Comparison of ENCODE assay signal across 12 cellular contexts in the genomic region with DNA sequence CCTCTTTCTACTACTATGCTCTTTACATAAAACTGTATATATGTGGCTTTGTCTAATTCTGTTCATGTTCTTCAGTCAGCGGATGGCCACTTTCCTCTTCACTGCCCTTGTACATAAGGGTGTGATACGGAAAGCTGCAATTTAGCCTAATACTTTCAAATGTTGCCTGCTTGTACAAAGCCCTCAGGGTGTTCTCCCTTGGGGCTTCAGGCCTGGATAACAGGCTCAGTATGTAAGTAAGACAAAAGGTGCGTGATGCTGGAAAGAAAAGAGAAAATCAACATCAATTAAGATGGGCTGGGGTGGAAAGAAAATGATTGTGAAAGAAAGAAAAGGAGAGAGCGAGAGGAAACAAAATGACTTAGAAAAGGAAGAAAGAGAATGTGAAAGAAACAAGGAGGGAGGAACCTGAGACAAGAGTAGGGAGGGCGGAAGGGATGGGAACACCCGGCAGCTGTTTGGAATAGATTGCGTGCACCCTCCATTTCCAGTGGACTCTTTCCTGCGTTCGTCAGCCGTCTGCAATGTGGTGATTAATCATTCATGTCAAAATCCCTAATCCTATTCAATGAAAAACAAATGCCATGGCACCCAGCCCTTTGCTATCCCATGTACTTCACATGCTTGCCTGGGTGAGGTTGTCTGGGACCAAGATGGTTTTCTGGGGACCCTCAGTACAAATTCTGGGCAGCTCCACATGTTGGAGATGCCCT.
A peak's percentile ranks its signal among the peaks of the same experiment; 100 is the strongest.
DNase-seq lines count a peak whose midpoint lies in the region; ATAC-seq and TF ChIP-seq lines count a peak whose summit lies in the region.
"Had no signal": no experiment of that assay in that cellular context is flagged by ENCODE, and none has a peak within 500 bp of the region (broad histone marks: within the 10 kb centered on the region; RNA-seq: fewer than 3 reads in every experiment).

No MANE protein-coding gene starts in this region.

- no peaks in the 10 kb centered on the region for H3K9me3 ChIP-seq in Peyer's patch
- no peaks in the 10 kb centered on the region for H3K9me3 ChIP-seq in neuronal stem cell (replicated peaks in 1 of 2; ENCODE audit: control insufficient read depth in 2 of 2, insufficient read depth in 1 of 2, low read depth in 1 of 2, low read length in 2 of 2)
- H3K9me3 ChIP-seq: right lobe of liver, testis had no signal

- no peak overlapping the region for H3K27ac Mint-ChIP-seq in T-cell
- no peak overlapping the region for H3K27ac Mint-ChIP-seq in activated naive CD4-positive, alpha-beta T cell treated with anti-CD3 and anti-CD28 coated beads, Interleukin-2, amount 10 ng/mL, durations not matched to agents 7 days and 5 days

- H3K9me3 Mint-ChIP-seq in T-cell: peaks cover 2 to 10% (median 7%) of the 10 kb centered on the region in 3 donors
- H3K9me3 Mint-ChIP-seq in activated naive CD4-positive, alpha-beta T cell treated with anti-CD3 and anti-CD28 coated beads, Interleukin-2, amount 10 ng/mL, durations not matched to agents 7 days and 5 days: peaks cover 6% of the 10 kb centered on the region

- CTCF ChIA-PET in T-cell (lab: Charles Lee): no interaction called here
- CTCF ChIA-PET in activated naive CD4-positive, alpha-beta T cell treated with anti-CD3 and anti-CD28 coated beads, Interleukin-2, amount 10 ng/mL, durations not matched to agents 7 days and 5 days (lab: Charles Lee): interaction anchor here (0.6 kb wide), 1 partner anchor 284 kb away, joined by 3 read pairs; no protein-coding TSS in a partner anchor

- H3K23ac ChIP-seq in neuronal stem cell (ENCODE audit: low read depth, low read length, poor library complexity): no peak overlapping the region

- intact Hi-C loops in sciatic nerve (cut with DNase I): no loop called here

- no peaks in the 10 kb centered on the region for H3K36me3 Mint-ChIP-seq in T-cell
- no peaks in the 10 kb centered on the region for H3K36me3 Mint-ChIP-seq in activated naive CD4-positive, alpha-beta T cell treated with anti-CD3 and anti-CD28 coated beads, Interleukin-2, amount 10 ng/mL, durations not matched to agents 7 days and 5 days

- H3K9ac ChIP-seq in neuronal stem cell (ENCODE audit: low read depth, low read length, poor library complexity): no peak overlapping the region

- no peak for TF ChIP-seq POLR2A in Peyer's patch (IDR thresholded peaks at IDR 0.05)

- H4K91ac ChIP-seq in neuronal stem cell (ENCODE audit: low read depth, low read length, poor library complexity): no peak overlapping the region

- no peak overlapping the region for H2AFZ ChIP-seq in neuronal stem cell (ENCODE audit: low read length)

- no peaks in the 10 kb centered on the region for H3K27me3 Mint-ChIP-seq in T-cell
- H3K27me3 Mint-ChIP-seq in activated naive CD4-positive, alpha-beta T cell treated with anti-CD3 and anti-CD28 coated beads, Interleukin-2, amount 10 ng/mL, durations not matched to agents 7 days and 5 days: no peaks in the 10 kb centered on the region

- no peaks in the 10 kb centered on the region for H3K79me1 ChIP-seq in neuronal stem cell (ENCODE audit: low read depth, low read length)

- H2BK120ac ChIP-seq in neuronal stem cell (ENCODE audit: low read depth, low read length): no peak overlapping the region

- ATAC-seq in sciatic nerve (peak; percentile 84), T-cell (replicated peaks in 1 of 4) (no peak)
- ATAC-seq: right lobe of liver had no signal

- no peak for TF ChIP-seq CTCF in Peyer's patch (IDR thresholded peaks at IDR 0.05)

- H2BK5ac ChIP-seq in neuronal stem cell (ENCODE audit: low read length): no peak overlapping the region

- H3K27me3 ChIP-seq in Peyer's patch (no peaks in the 10 kb centered on the region), neuronal stem cell (ENCODE audit: control insufficient read depth in 3 of 3, insufficient read depth in 3 of 3, low read depth in 1 of 3, low read length in 3 of 3) (no peaks in the 10 kb centered on the region)
- H3K27me3 ChIP-seq: right lobe of liver, testis had no signal

- H3K4me1 ChIP-seq in Peyer's patch (no peaks in the 10 kb centered on the region), neuronal stem cell (ENCODE audit: control insufficient read depth in 2 of 2, insufficient read depth in 1 of 2, low read depth in 1 of 2, low read length in 2 of 2) (peaks cover 0 to 4% of the 10 kb centered on the region in 2 donors)
- H3K4me1 ChIP-seq: right lobe of liver, testis had no signal

- H3K4me2 ChIP-seq in neuronal stem cell (ENCODE audit: insufficient read depth, low read length, poor library complexity, severe bottlenecking): no peak overlapping the region

- no peak overlapping the region for H3K4me3 Mint-ChIP-seq in T-cell
- H3K4me3 Mint-ChIP-seq in activated naive CD4-positive, alpha-beta T cell treated with anti-CD3 and anti-CD28 coated beads, Interleukin-2, amount 10 ng/mL, durations not matched to agents 7 days and 5 days: no peak overlapping the region

- no peak overlapping the region for H2BK12ac ChIP-seq in neuronal stem cell (ENCODE audit: low read length)

- H3K18ac ChIP-seq in neuronal stem cell (ENCODE audit: low read length): no peak overlapping the region

- no peak overlapping the region for H3K14ac ChIP-seq in neuronal stem cell (ENCODE audit: low read length)

- no peak overlapping the region for H3K4ac ChIP-seq in neuronal stem cell (ENCODE audit: low read length)

- H3K4me3 ChIP-seq in Peyer's patch (no peak overlapping the region), neuronal stem cell (ENCODE audit: low read length in 2 of 2) (no peak overlapping the region)
- H3K4me3 ChIP-seq: right lobe of liver, testis had no signal

- no peak overlapping the region for H4K8ac ChIP-seq in neuronal stem cell (ENCODE audit: low read depth, low read length)

- H2BK15ac ChIP-seq in neuronal stem cell (ENCODE audit: low read length): no peak overlapping the region

- POLR2A ChIA-PET in T-cell (lab: Charles Lee): no interaction called here

- H3K4me1 Mint-ChIP-seq in T-cell: no peaks in the 10 kb centered on the region
- no peaks in the 10 kb centered on the region for H3K4me1 Mint-ChIP-seq in activated naive CD4-positive, alpha-beta T cell treated with anti-CD3 and anti-CD28 coated beads, Interleukin-2, amount 10 ng/mL, durations not matched to agents 7 days and 5 days

- H3K27ac ChIP-seq in Peyer's patch (peak overlapping the region in 3 of 4 donors; percentile 21 to 65 (median 47)), neuronal stem cell (replicated peaks; ENCODE audit: low read length) (no peak overlapping the region)
- H3K27ac ChIP-seq: right lobe of liver, testis had no signal

- WGBS in neuronal stem cell (ENCODE audit: extremely low coverage in 2 of 2, insufficient read length in 2 of 2, insufficient replicate concordance in 1 of 2), 2 donors: no CpG with 5 or more reads among the region's 10 CpGs

- peak; percentile 62 for DNase-seq in ELR (ENCODE audit: low read depth)
- peak in 1 of 3 donors; percentile 49 for DNase-seq in Peyer's patch
- DNase-seq in fibroblast of the conjunctiva (ENCODE audit: low read depth): peak; percentile 93
- peak; percentile 57 for DNase-seq in sciatic nerve (ENCODE audit: low spot score)
- no peak for DNase-seq in neuronal stem cell (ENCODE audit: low spot score)
- DNase-seq in T-cell: no peak
- DNase-seq in activated naive CD4-positive, alpha-beta T cell treated with anti-CD3 and anti-CD28 coated beads, Interleukin-2, amount 10 ng/mL, durations not matched to agents 7 days and 5 days: no peak
- no peak for DNase-seq in AML-193 (lab: John Stamatoyannopoulos, UW)
- DNase-seq: activated T-cell treated with anti-CD3 and anti-CD28 coated beads, Interleukin-2, amount 50 U/mL, for 48 hours; GF-D8; right lobe of liver; testis had no signal

- H3K36me3 ChIP-seq in Peyer's patch (no peaks in the 10 kb centered on the region), neuronal stem cell (replicated peaks in 1 of 2; ENCODE audit: control insufficient read depth in 2 of 2, insufficient read depth in 2 of 2, low read length in 2 of 2) (no peaks in the 10 kb centered on the region)
- H3K36me3 ChIP-seq: right lobe of liver had no signal

- no peak overlapping the region for H2AK5ac ChIP-seq in neuronal stem cell (ENCODE audit: low read depth, low read length)

Comparison
In these comparisons a context has a peak if more than half of its experiments do, and no peak if none do; other contexts are left out.
1. DNase-seq: peak in ELR (single experiment), fibroblast of the conjunctiva (single experiment) and sciatic nerve (single experiment); none in neuronal stem cell (single experiment), T-cell (0 of 34), activated naive CD4-positive, alpha-beta T cell treated with anti-CD3 and anti-CD28 coated beads, Interleukin-2, amount 10 ng/mL, durations not matched to agents 7 days and 5 days (single experiment) and AML-193 (0 of 2).